ENCODE assay signal across 21 cellular contexts in the genomic region with DNA sequence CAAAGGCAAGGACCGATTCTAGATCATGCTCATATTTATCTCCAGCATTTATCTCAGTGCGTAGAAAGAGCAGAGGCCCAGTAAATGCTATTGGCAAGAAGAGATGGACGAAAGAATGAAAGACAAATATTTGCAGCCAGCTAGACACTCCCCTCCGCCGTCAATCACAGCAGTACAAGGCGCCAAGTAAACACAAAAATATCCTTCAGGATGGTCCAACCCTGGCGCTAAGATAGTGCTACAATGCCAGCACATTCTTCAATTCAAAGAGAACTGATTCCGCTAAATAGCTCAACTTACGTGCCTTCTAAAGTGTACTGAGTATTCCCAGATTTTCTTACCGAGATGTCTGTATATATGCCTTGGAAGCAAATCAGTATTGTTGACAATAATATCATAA.
DNase-seq lines count a peak whose midpoint lies in the region; ATAC-seq, FAIRE-seq and TF ChIP-seq lines count a peak whose summit lies in the region.
"Had no signal": no experiment of that assay in that cellular context is flagged by ENCODE, and none has a peak within 500 bp of the region (broad histone marks: within the 10 kb centered on the region; RNA-seq: fewer than 3 reads in every experiment).

No MANE protein-coding gene starts in this region.

- H2AFZ ChIP-seq in HepG2 (ENCODE audit: low read length), result no peak overlapping the region
- H2AFZ ChIP-seq in trophoblast cell (ENCODE audit: insufficient read depth, low read length, poor library complexity), result no peak overlapping the region

- POLR2A ChIA-PET in HepG2 (lab: Yijun Ruan, JAX), result no interaction called here

- in situ Hi-C loops in HepG2 (cut with HindIII; ENCODE audit: extremely low pct_ligation_motif_present, low pct_unique_long_range_greater_than_20kb), result no loop called here

- DNase-seq in HepG2 (ENCODE audit: low spot score) (no peak), right lobe of liver (no peak), LNCaP clone FGC (ENCODE audit: low read depth) (peak; percentile 15), trophoblast cell (peak; percentile 50 to 53), middle frontal gyrus (ENCODE audit: extremely low spot score, low spot score) (no peak)
- no peak for DNase-seq in central memory CD4-positive, alpha-beta T cell
- DNase-seq: ACHN; BE2C; C1 segment of cervical spinal cord; CD4-positive, CD25-positive, alpha-beta regulatory T cell; CD8-positive, alpha-beta memory T cell; COR-L47; DMS 273 treated with DMSO at 0.1 percent for 48 hours; DND-41; EL; GOT3; H7 had no signal

- FAIRE-seq in HepG2 (lab: Jason Lieb, UNC), result no peak
- FAIRE-seq: A204.1, GM12878 had no signal

- H3K14ac ChIP-seq in trophoblast cell (ENCODE audit: low read length), result no peak overlapping the region

- H3K23ac ChIP-seq in trophoblast cell (ENCODE audit: low read length), result no peak overlapping the region

- no peak overlapping the region for H2BK5ac ChIP-seq in trophoblast cell (ENCODE audit: low read depth, low read length, poor library complexity)

- no peak overlapping the region for H2AK5ac ChIP-seq in trophoblast cell (ENCODE audit: low read length)

- H3K9me3 ChIP-seq in HepG2 (ENCODE audit: low read length) (no peaks in the 10 kb centered on the region), right lobe of liver (no peaks in the 10 kb centered on the region), trophoblast cell (ENCODE audit: insufficient read depth, low read depth, low read length) (no peaks in the 10 kb centered on the region)
- H3K9me3 ChIP-seq: BE2C had no signal

- H3K27ac ChIP-seq in HepG2 (ENCODE audit: extremely low read length, insufficient read depth, low read length), result no peak overlapping the region
- no peak overlapping the region for H3K27ac ChIP-seq in right lobe of liver
- peak overlapping the region; percentile 53 for H3K27ac ChIP-seq in trophoblast cell (ENCODE audit: low read depth, low read length)

- H3K4me2 ChIP-seq in HepG2 (ENCODE audit: low read depth, low read length) (no peak overlapping the region), trophoblast cell (ENCODE audit: low read length) (no peak overlapping the region)

- CTCF ChIA-PET in HepG2 (lab: Yijun Ruan, JAX; ENCODE audit: low intra/inter-chr PET ratio, low total read pairs), result no interaction called here

- no peak for ATAC-seq in HepG2
- ATAC-seq in right lobe of liver, result no peak
- ATAC-seq in GM19035 (IDR thresholded peaks at IDR 0.05; ENCODE audit: unreplicated experiment), result no peak
- ATAC-seq: GM12878, HCT116 had no signal

- H3K79me2 ChIP-seq in HepG2 (ENCODE audit: insufficient read depth, low read length) (no peaks in the 10 kb centered on the region), trophoblast cell (ENCODE audit: control insufficient read depth, insufficient read depth, low read length, poor library complexity) (no peaks in the 10 kb centered on the region)

- WGBS in HepG2 (ENCODE audit: low lambda C conversion rate), result 14% methylated on average over 4 of the region's 10 CpGs
- WGBS in right lobe of liver (ENCODE audit: insufficient coverage, low coverage, low lambda C conversion rate, missing lambda C conversion rate), result 47% methylated on average over 10 of the region's 10 CpGs
- WGBS in trophoblast cell (ENCODE audit: extremely low coverage, insufficient coverage, insufficient read length), result no CpG with 5 or more reads among the region's 10 CpGs

- H3K27me3 ChIP-seq in HepG2 (ENCODE audit: control insufficient read depth in 1 of 2, insufficient read depth in 2 of 2, low read length in 2 of 2), result no peaks in the 10 kb centered on the region
- H3K27me3 ChIP-seq in right lobe of liver, result peaks cover 0 to 3% of the 10 kb centered on the region in 2 donors
- no peaks in the 10 kb centered on the region for H3K27me3 ChIP-seq in trophoblast cell (ENCODE audit: insufficient read depth, low read length)
- H3K27me3 ChIP-seq: BE2C had no signal

- BruUV-seq in HepG2 (replicated peaks; lab: Mats Ljungman, UMichigan), result no TSS peak

- no peak overlapping the region for H3K4ac ChIP-seq in trophoblast cell (ENCODE audit: low read depth, low read length)

- no peak overlapping the region for H4K91ac ChIP-seq in trophoblast cell (ENCODE audit: low read depth, low read length)

- H3K9ac ChIP-seq in HepG2 (ENCODE audit: insufficient read depth, low read depth, low read length) (no peak overlapping the region), trophoblast cell (ENCODE audit: low read length) (no peak overlapping the region)

- H2BK12ac ChIP-seq in trophoblast cell (ENCODE audit: low read length), result peak overlapping the region; percentile 49

- no peak overlapping the region for H2BK120ac ChIP-seq in trophoblast cell (ENCODE audit: insufficient read depth, low read length, poor library complexity)

- TF ChIP-seq EP300 in HepG2 (IDR thresholded peaks at IDR 0.05; ENCODE audit: low read depth in 2 of 2, low read length in 2 of 2) (no peak), HepG2 (CRISPR knock-in tag; IDR thresholded peaks at IDR 0.05; ENCODE audit: borderline replicate concordance) (no peak)

- TF ChIP-seq CTCF in HepG2 (CRISPR knock-in tag; IDR thresholded peaks at IDR 0.05), result no peak
- TF ChIP-seq CTCF in right lobe of liver (IDR thresholded peaks at IDR 0.05), result no peak
- no peak for TF ChIP-seq CTCF in LNCaP clone FGC (IDR thresholded peaks at IDR 0.05; ENCODE audit: control insufficient read depth, extremely low read depth, insufficient read depth)

- H3K4me3 ChIP-seq in HepG2 (replicated peaks in 1 of 3; ENCODE audit: insufficient read depth in 1 of 3, low read depth in 2 of 3, low read length in 3 of 3), result no peak overlapping the region
- no peak overlapping the region for H3K4me3 ChIP-seq in right lobe of liver
- no peak overlapping the region for H3K4me3 ChIP-seq in LNCaP clone FGC (ENCODE audit: low read depth, low read length)
- no peak overlapping the region for H3K4me3 ChIP-seq in trophoblast cell (ENCODE audit: low read depth, low read length)
- H3K4me3 ChIP-seq: GM12878 had no signal

- intact Hi-C loops in HepG2 (cut with micrococcal nuclease; ENCODE audit: unreplicated experiment) (no loop called here), right lobe of liver (cut with DNase I) (no loop called here)

- peaks cover 3% of the 10 kb centered on the region for H3K79me1 ChIP-seq in trophoblast cell (ENCODE audit: low read length)

- no peaks in the 10 kb centered on the region for H3K36me3 ChIP-seq in HepG2 (replicated peaks in 1 of 2; ENCODE audit: control insufficient read depth in 1 of 2, insufficient read depth in 2 of 2, low read length in 2 of 2)
- H3K36me3 ChIP-seq in right lobe of liver, result no peaks in the 10 kb centered on the region
- no peaks in the 10 kb centered on the region for H3K36me3 ChIP-seq in trophoblast cell (ENCODE audit: control insufficient read depth in 1 of 2, insufficient read depth in 2 of 2, low read length in 2 of 2)
- H3K36me3 ChIP-seq: BE2C had no signal

- peaks cover 6% of the 10 kb centered on the region; the same call in 1 of the 2 replicates for H3K4me1 ChIP-seq in HepG2 (ENCODE audit: insufficient read depth, low read length)
- no peaks in the 10 kb centered on the region for H3K4me1 ChIP-seq in right lobe of liver
- peaks cover 2 to 9% of the 10 kb centered on the region in 2 experiments for H3K4me1 ChIP-seq in trophoblast cell (ENCODE audit: control insufficient read depth in 1 of 2, insufficient read depth in 2 of 2, low read length in 2 of 2)
- H3K4me1 ChIP-seq: BE2C had no signal

- no peak overlapping the region for H4K8ac ChIP-seq in trophoblast cell (ENCODE audit: low read depth, low read length)

- no peak for TF ChIP-seq RAD21 in HepG2 (CRISPR knock-in tag; IDR thresholded peaks at IDR 0.05)

- TF ChIP-seq POLR2A in HepG2 (IDR thresholded peaks at IDR 0.05; ENCODE audit: insufficient read depth in 1 of 2, low read depth in 2 of 2, low read length in 2 of 2), result no peak
- TF ChIP-seq POLR2A in right lobe of liver (IDR thresholded peaks at IDR 0.05), result no peak

- no peak overlapping the region for H4K12ac ChIP-seq in trophoblast cell (ENCODE audit: low read depth, low read length)

- H3K18ac ChIP-seq in trophoblast cell (ENCODE audit: low read length), result no peak overlapping the region

- H4K20me1 ChIP-seq in HepG2 (ENCODE audit: insufficient read depth, low read length), result no peaks in the 10 kb centered on the region

TF ChIP-seq in HepG2, 621 proteins besides CTCF, POLR2A, EP300 and RAD21:
- TF ChIP-seq ZNF607 (CRISPR knock-in tag; IDR thresholded peaks at IDR 0.05; ENCODE audit: borderline replicate concordance), result no peak
- TF ChIP-seq ARHGAP35 (CRISPR knock-in tag; IDR thresholded peaks at IDR 0.05; ENCODE audit: borderline replicate concordance), result no peak
- TF ChIP-seq ZNF549 (CRISPR knock-in tag; IDR thresholded peaks at IDR 0.05), result no peak
- TF ChIP-seq, protein P1, sequence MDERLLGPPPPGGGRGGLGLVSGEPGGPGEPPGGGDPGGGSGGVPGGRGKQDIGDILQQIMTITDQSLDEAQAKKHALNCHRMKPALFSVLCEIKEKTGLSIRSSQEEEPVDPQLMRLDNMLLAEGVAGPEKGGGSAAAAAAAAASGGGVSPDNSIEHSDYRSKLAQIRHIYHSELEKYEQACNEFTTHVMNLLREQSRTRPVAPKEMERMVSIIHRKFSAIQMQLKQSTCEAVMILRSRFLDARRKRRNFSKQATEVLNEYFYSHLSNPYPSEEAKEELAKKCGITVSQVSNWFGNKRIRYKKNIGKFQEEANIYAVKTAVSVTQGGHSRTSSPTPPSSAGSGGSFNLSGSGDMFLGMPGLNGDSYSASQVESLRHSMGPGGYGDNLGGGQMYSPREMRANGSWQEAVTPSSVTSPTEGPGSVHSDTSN (CRISPR knock-in tag; IDR thresholded peaks at IDR 0.05), result 0 out of 2 replicates have a peak, but pooled peaks have one; percentile 16
- no peak for TF ChIP-seq NFKBIZ (CRISPR knock-in tag; IDR thresholded peaks at IDR 0.05)
- TF ChIP-seq ZSCAN31 (CRISPR knock-in tag; IDR thresholded peaks at IDR 0.05; ENCODE audit: low read depth), result no peak
- no peak for TF ChIP-seq ZBTB3 (CRISPR knock-in tag; IDR thresholded peaks at IDR 0.05; ENCODE audit: borderline replicate concordance, low read depth)
TF ChIP-seq in HepG2: peak in this region for 1.

Comparison
In these comparisons a context has a peak if more than half of its experiments do, and no peak if none do; other contexts are left out.
1. DNase-seq: peak in LNCaP clone FGC (single experiment) and trophoblast cell (2 of 2); none in HepG2 (single experiment), right lobe of liver (0 of 3), middle frontal gyrus (single experiment) and central memory CD4-positive, alpha-beta T cell (single experiment).